Comparison of ENCODE assay signal across 10 cellular contexts in genomic region chr7:147245274-147245673, GRCh38.
A peak's percentile ranks its signal among the peaks of the same experiment; 100 is the strongest.
DNase-seq lines count a peak whose midpoint lies in the region; ATAC-seq and TF ChIP-seq lines count a peak whose summit lies in the region.
"Had no signal": no experiment of that assay in that cellular context is flagged by ENCODE, and none has a peak within 500 bp of the region (broad histone marks: within the 10 kb centered on the region; RNA-seq: fewer than 3 reads in every experiment).

No MANE protein-coding gene starts in this region.

- ATAC-seq in HG02610 (IDR thresholded peaks at IDR 0.05; ENCODE audit: unreplicated experiment), result peak; percentile 91

- peak; percentile 24 for DNase-seq in activated naive CD4-positive, alpha-beta T cell treated with anti-CD3 and anti-CD28 coated beads, Interleukin-2, amount 10 ng/mL, durations not matched to agents 7 days and 5 days
- DNase-seq in activated naive CD4-positive, alpha-beta T cell (lab: John Stamatoyannopoulos, UW), result no peak
- DNase-seq in NCI-H69 (lab: John Stamatoyannopoulos, UW) (peak; percentile 69), cerebellar cortex (ENCODE audit: low spot score) (peak; percentile 20), medulla oblongata (ENCODE audit: extremely low spot score) (peak; percentile 38), sigmoid colon (no peak), NCI-H1105 (lab: John Stamatoyannopoulos, UW) (no peak)

- no peaks in the 10 kb centered on the region for H3K27me3 ChIP-seq in sigmoid colon

- H3K27ac Mint-ChIP-seq in activated naive CD4-positive, alpha-beta T cell treated with anti-CD3 and anti-CD28 coated beads, Interleukin-2, amount 10 ng/mL, durations not matched to agents 7 days and 5 days, result no peak overlapping the region
- H3K27ac Mint-ChIP-seq: dendritic cell treated with granulocyte-macrophage colony-stimulating factor and Interleukin-4, amounts not matched to agents 40 ng/mL and 50 ng/mL, for 4 days; stimulated activated naive CD8-positive, alpha-beta T cell treated with anti-CD3 and anti-CD28 coated beads, Interleukin-15, Interleukin-2, amounts not matched to agents 100 ng/mL and 50 ng/mL, for 24 hours had no signal

- 18 to 44% methylated on average over 8 of the region's 8 CpGs for WGBS in sigmoid colon, 2 donors

- H3K9me3 Mint-ChIP-seq in activated naive CD4-positive, alpha-beta T cell treated with anti-CD3 and anti-CD28 coated beads, Interleukin-2, amount 10 ng/mL, durations not matched to agents 7 days and 5 days, result no peaks in the 10 kb centered on the region
- H3K9me3 Mint-ChIP-seq: dendritic cell treated with granulocyte-macrophage colony-stimulating factor and Interleukin-4, amounts not matched to agents 40 ng/mL and 50 ng/mL, for 4 days had no signal

- no peaks in the 10 kb centered on the region for H3K4me1 ChIP-seq in sigmoid colon

- H3K9me3 ChIP-seq in sigmoid colon, result no peaks in the 10 kb centered on the region

- no peaks in the 10 kb centered on the region for H3K36me3 Mint-ChIP-seq in activated naive CD4-positive, alpha-beta T cell treated with anti-CD3 and anti-CD28 coated beads, Interleukin-2, amount 10 ng/mL, durations not matched to agents 7 days and 5 days

- TF ChIP-seq CTCF in sigmoid colon (IDR thresholded peaks at IDR 0.05), result peak in 2 of 4 experiments; percentile 25 to 55

- H3K4me1 Mint-ChIP-seq in activated naive CD4-positive, alpha-beta T cell treated with anti-CD3 and anti-CD28 coated beads, Interleukin-2, amount 10 ng/mL, durations not matched to agents 7 days and 5 days, result no peaks in the 10 kb centered on the region

- intact Hi-C loops in sigmoid colon (cut with DNase I), result no loop called here

- H3K4me3 Mint-ChIP-seq in activated naive CD4-positive, alpha-beta T cell treated with anti-CD3 and anti-CD28 coated beads, Interleukin-2, amount 10 ng/mL, durations not matched to agents 7 days and 5 days, result no peak overlapping the region
- H3K4me3 Mint-ChIP-seq: dendritic cell treated with granulocyte-macrophage colony-stimulating factor and Interleukin-4, amounts not matched to agents 40 ng/mL and 50 ng/mL, for 4 days; stimulated activated naive CD8-positive, alpha-beta T cell treated with anti-CD3 and anti-CD28 coated beads, Interleukin-15, Interleukin-2, amounts not matched to agents 100 ng/mL and 50 ng/mL, for 24 hours had no signal

- no peak for TF ChIP-seq POLR2A in sigmoid colon (IDR thresholded peaks at IDR 0.05)

- H3K36me3 ChIP-seq in sigmoid colon, result no peaks in the 10 kb centered on the region

- CTCF ChIA-PET in activated naive CD4-positive, alpha-beta T cell treated with anti-CD3 and anti-CD28 coated beads, Interleukin-2, amount 10 ng/mL, durations not matched to agents 7 days and 5 days (lab: Charles Lee), result interaction anchor here (0.9 kb wide), 1 partner anchor 898 kb away, joined by 3 read pairs; no protein-coding TSS in a partner anchor

- H3K4me3 ChIP-seq in sigmoid colon, result no peak overlapping the region

- no peak overlapping the region for H3K27ac ChIP-seq in sigmoid colon

- TF ChIP-seq EP300 in sigmoid colon (IDR thresholded peaks at IDR 0.05), result no peak

- no peaks in the 10 kb centered on the region for H3K27me3 Mint-ChIP-seq in activated naive CD4-positive, alpha-beta T cell treated with anti-CD3 and anti-CD28 coated beads, Interleukin-2, amount 10 ng/mL, durations not matched to agents 7 days and 5 days
- H3K27me3 Mint-ChIP-seq: dendritic cell treated with granulocyte-macrophage colony-stimulating factor and Interleukin-4, amounts not matched to agents 40 ng/mL and 50 ng/mL, for 4 days; stimulated activated naive CD8-positive, alpha-beta T cell treated with anti-CD3 and anti-CD28 coated beads, Interleukin-15, Interleukin-2, amounts not matched to agents 100 ng/mL and 50 ng/mL, for 24 hours had no signal

Comparison
In these comparisons a context has a peak if more than half of its experiments do, and no peak if none do; other contexts are left out.
1. DNase-seq: peak in activated naive CD4-positive, alpha-beta T cell treated with anti-CD3 and anti-CD28 coated beads, Interleukin-2, amount 10 ng/mL, durations not matched to agents 7 days and 5 days (single experiment), NCI-H69 (single experiment), cerebellar cortex (single experiment) and medulla oblongata (single experiment); none in activated naive CD4-positive, alpha-beta T cell (0 of 4), sigmoid colon (single experiment) and NCI-H1105 (single experiment).